12 cellular contexts compared by ENCODE assay signal in the genomic region with DNA sequence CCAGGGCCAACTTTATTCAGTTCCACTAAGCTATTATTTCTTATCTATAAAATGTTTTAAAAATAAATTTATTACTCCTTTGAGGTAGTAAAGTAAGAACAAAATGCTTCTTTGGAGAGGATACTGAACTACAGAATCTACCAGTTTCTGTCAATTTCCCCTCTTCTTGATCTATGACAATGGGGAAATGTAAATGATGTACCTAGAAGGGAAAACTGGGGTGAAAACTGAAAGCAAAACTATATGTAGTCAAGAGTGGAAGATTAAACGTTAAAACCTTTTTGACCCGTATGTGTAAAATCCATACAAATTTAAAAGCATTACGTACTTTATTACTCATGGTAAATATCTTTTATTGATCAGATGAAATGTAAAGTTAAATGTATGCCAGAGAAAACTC.
A peak's percentile ranks its signal among the peaks of the same experiment; 100 is the strongest.
DNase-seq lines count a peak whose midpoint lies in the region; ATAC-seq, FAIRE-seq and TF ChIP-seq lines count a peak whose summit lies in the region.
"Had no signal": no experiment of that assay in that cellular context is flagged by ENCODE, and none has a peak within 500 bp of the region (broad histone marks: within the 10 kb centered on the region; RNA-seq: fewer than 3 reads in every experiment).

No MANE protein-coding gene starts in this region.

- H3K36me3 Mint-ChIP-seq in activated CD4-positive, alpha-beta T cell treated with anti-CD3 and anti-CD28 coated beads for 36 hours (ENCODE audit: low read depth) = no peaks in the 10 kb centered on the region

- no peak overlapping the region for H3K4ac ChIP-seq in mesendoderm (ENCODE audit: low read depth, low read length)

- no peak overlapping the region for H4K8ac ChIP-seq in mesendoderm (ENCODE audit: low read depth, low read length)

- intact Hi-C loops in activated CD4-positive, alpha-beta T cell treated with anti-CD3 and anti-CD28 coated beads for 36 hours (cut with DNase I, micrococcal nuclease) = no loop called here

- no peak overlapping the region for H2BK120ac ChIP-seq in mesendoderm (ENCODE audit: low read depth, low read length)

- no peak overlapping the region for H3K18ac ChIP-seq in mesendoderm (ENCODE audit: low read length)

- no peak overlapping the region for H3K27ac Mint-ChIP-seq in activated CD4-positive, alpha-beta T cell treated with anti-CD3 and anti-CD28 coated beads for 36 hours

- no peak overlapping the region for H3K23ac ChIP-seq in mesendoderm (ENCODE audit: low read length)

- no peaks in the 10 kb centered on the region for H3K36me3 ChIP-seq in mesendoderm (ENCODE audit: control insufficient read depth, insufficient read depth, low read length)

- H2BK5ac ChIP-seq in mesendoderm (ENCODE audit: low read length) = no peak overlapping the region

- H3K27me3 ChIP-seq in mesendoderm (ENCODE audit: insufficient read depth, low read length, poor library complexity) = no peaks in the 10 kb centered on the region

- peak; percentile 71 for FAIRE-seq in GM19239 (lab: Jason Lieb, UNC)

- H2AK5ac ChIP-seq in mesendoderm (ENCODE audit: low read length) = no peak overlapping the region

- TF ChIP-seq CTCF in GM10248 (IDR thresholded peaks at IDR 0.05; ENCODE audit: control extremely low read depth, extremely low read depth, low read depth, missing control alignments) = no peak

- no peaks in the 10 kb centered on the region for H3K9me3 Mint-ChIP-seq in activated CD4-positive, alpha-beta T cell treated with anti-CD3 and anti-CD28 coated beads for 36 hours (ENCODE audit: low read depth)

- WGBS in mesendoderm (ENCODE audit: extremely low coverage, insufficient coverage, low lambda C conversion rate) = no CpG with 5 or more reads among the region's 3 CpGs

- peak; percentile 18 for DNase-seq in GM10248 (ENCODE audit: extremely low spot score)
- DNase-seq in GM19239 (ENCODE audit: insufficient read length, low spot score) = no peak
- DNase-seq in mesendoderm = no peak
- no peak for DNase-seq in HuH-7.5 (ENCODE audit: low spot score)
- no peak for DNase-seq in activated CD4-positive, alpha-beta T cell treated with anti-CD3 and anti-CD28 coated beads for 36 hours
- no peak for DNase-seq in superior temporal gyrus (ENCODE audit: extremely low spot score)
- DNase-seq: activated CD4-positive, alpha-beta T cell treated with anti-CD3 and anti-CD28 coated beads, Interleukin-2, amount 50 U/mL, for 4 hours; amniotic stem cell; mucosa of descending colon; NCI-H2081 treated with DMSO at 0.1 percent for 48 hours had no signal

- H2BK15ac ChIP-seq in mesendoderm (replicated peaks; ENCODE audit: low read depth) = no peak overlapping the region

- H3K27me3 Mint-ChIP-seq in activated CD4-positive, alpha-beta T cell treated with anti-CD3 and anti-CD28 coated beads for 36 hours = no peaks in the 10 kb centered on the region

- peaks cover 1% of the 10 kb centered on the region for H3K4me1 Mint-ChIP-seq in activated CD4-positive, alpha-beta T cell treated with anti-CD3 and anti-CD28 coated beads for 36 hours

- ATAC-seq in HG02759 (IDR thresholded peaks at IDR 0.05; ENCODE audit: unreplicated experiment) (peak; percentile 68), HG03520 (IDR thresholded peaks at IDR 0.05; ENCODE audit: unreplicated experiment) (peak; percentile 97)
- no peak for ATAC-seq in activated CD4-positive, alpha-beta T cell treated with anti-CD3 and anti-CD28 coated beads for 36 hours
- ATAC-seq: mucosa of descending colon had no signal

- no peak overlapping the region for H3K27ac ChIP-seq in mesendoderm (ENCODE audit: low read depth, low read length)

- H4K5ac ChIP-seq in mesendoderm (ENCODE audit: low read length) = no peak overlapping the region

- CTCF ChIA-PET in GM10248 (lab: Yijun Ruan, JAX) = interaction anchor here (1.0 kb wide), 1 partner anchor 19 kb away, joined by 3 read pairs; no protein-coding TSS in a partner anchor
- CTCF ChIA-PET in activated CD4-positive, alpha-beta T cell treated with anti-CD3 and anti-CD28 coated beads for 36 hours (lab: Charles Lee) = interaction anchor here (1.0 kb wide), 1 partner anchor 9 kb away, joined by 3 read pairs; no protein-coding TSS in a partner anchor

- H3K56ac ChIP-seq in mesendoderm (ENCODE audit: low read length) = no peak overlapping the region

- H3K9ac ChIP-seq in mesendoderm (ENCODE audit: low read length) = no peak overlapping the region

- H3K4me2 ChIP-seq in mesendoderm (ENCODE audit: low read length) = no peak overlapping the region

- H3K4me3 ChIP-seq in mesendoderm (ENCODE audit: low read length) = no peak overlapping the region
- H3K4me3 ChIP-seq: mucosa of descending colon had no signal

- no peaks in the 10 kb centered on the region for H3K4me1 ChIP-seq in mesendoderm (ENCODE audit: control insufficient read depth, low read depth, low read length)

- no peak overlapping the region for H3K4me3 Mint-ChIP-seq in activated CD4-positive, alpha-beta T cell treated with anti-CD3 and anti-CD28 coated beads for 36 hours

- no peaks in the 10 kb centered on the region for H3K79me2 ChIP-seq in mesendoderm (ENCODE audit: control insufficient read depth, insufficient read depth, low read length)

- H3K79me1 ChIP-seq in mesendoderm (ENCODE audit: low read length) = no peaks in the 10 kb centered on the region

- POLR2A ChIA-PET in GM10248 (lab: Yijun Ruan, JAX) = no interaction called here
- POLR2A ChIA-PET in activated CD4-positive, alpha-beta T cell treated with anti-CD3 and anti-CD28 coated beads for 36 hours (lab: Charles Lee) = interaction anchor here (0.6 kb wide), 1 partner anchor 15 kb away, joined by 3 read pairs; no protein-coding TSS in a partner anchor
